20 cellular contexts compared by ENCODE assay signal in the genomic region with DNA sequence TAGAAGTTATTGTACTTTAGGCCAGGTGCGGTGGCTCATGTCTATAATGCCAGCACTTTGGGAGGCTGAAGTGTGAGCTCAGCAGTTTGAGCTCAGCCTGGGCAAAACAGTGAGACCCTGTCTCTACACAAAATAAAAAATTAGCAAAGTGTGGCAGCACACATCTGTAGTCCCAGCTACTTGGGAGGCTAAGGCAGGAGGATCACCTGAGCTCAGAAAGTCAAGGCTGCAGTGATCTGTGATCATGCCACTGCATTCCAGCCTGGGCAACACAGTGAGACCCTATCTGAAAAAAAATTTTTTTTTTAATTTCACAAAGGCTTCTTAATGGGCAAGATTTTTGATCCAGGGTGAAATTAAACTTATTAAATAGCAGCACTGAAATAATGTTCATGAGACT.
DNase-seq lines count a peak whose midpoint lies in the region; ATAC-seq and TF ChIP-seq lines count a peak whose summit lies in the region.
"Had no signal": no experiment of that assay in that cellular context is flagged by ENCODE, and none has a peak within 500 bp of the region (broad histone marks: within the 10 kb centered on the region; RNA-seq: fewer than 3 reads in every experiment).

No MANE protein-coding gene starts in this region.

- H3K4me3 Mint-ChIP-seq in activated CD4-positive, alpha-beta T cell treated with anti-CD3 and anti-CD28 coated beads for 36 hours, result no peak overlapping the region
- peak overlapping the region in 3 of 8 donors; percentile 1 to 70 (median 42) for H3K4me3 Mint-ChIP-seq in CD4-positive, alpha-beta memory T cell
- H3K4me3 Mint-ChIP-seq in activated T-helper 1 cell treated with anti-CD3 and anti-CD28 coated beads, Interleukin-12 subunit alpha, Interleukin-12 subunit beta, Interleukin-2, Interleukin-4 antibody, amounts not matched to agents 30 ng/mL and 10 ng/mL and 1 ng/mL, durations not matched to agents 14 hours and 24 hours and 36 hours, result no peak overlapping the region
- peak overlapping the region in 4 of 10 donors; percentile 19 to 40 (median 28) for H3K4me3 Mint-ChIP-seq in naive thymus-derived CD4-positive, alpha-beta T cell

- ATAC-seq in activated CD4-positive, alpha-beta T cell treated with anti-CD3 and anti-CD28 coated beads for 36 hours, result no peak
- no peak for ATAC-seq in naive thymus-derived CD4-positive, alpha-beta T cell
- no peak for ATAC-seq in psoas muscle
- ATAC-seq: mucosa of descending colon had no signal

- WGBS in psoas muscle, 3 donors, result 97 to 100% (median 97%) methylated on average over 1 of the region's 1 CpG

- intact Hi-C loops in activated CD4-positive, alpha-beta T cell treated with anti-CD3 and anti-CD28 coated beads for 36 hours (cut with DNase I, micrococcal nuclease), result loop anchor here (1.0 to 2.0 kb wide), 4 partner anchors 34 to 76 kb away; no protein-coding TSS in a partner anchor
- intact Hi-C loops in CD4-positive, alpha-beta memory T cell (cut with micrococcal nuclease), result loop anchor here (1.0 to 2.0 kb wide), 3 partner anchors 16 to 91 kb away; no protein-coding TSS in a partner anchor
- intact Hi-C loops in activated T-helper 1 cell treated with anti-CD3 and anti-CD28 coated beads, Interleukin-12 subunit alpha, Interleukin-12 subunit beta, Interleukin-2, Interleukin-4 antibody, amounts not matched to agents 30 ng/mL and 10 ng/mL and 1 ng/mL, durations not matched to agents 14 hours and 24 hours and 36 hours (cut with micrococcal nuclease), result loop anchor here (1.0 to 5.0 kb wide), 5 partner anchors 22 to 149 kb away; no protein-coding TSS in a partner anchor
- intact Hi-C loops in naive thymus-derived CD4-positive, alpha-beta T cell (cut with micrococcal nuclease), result loop anchor here (1.0 to 2.0 kb wide), 9 partner anchors 8 to 192 kb away; a partner anchor contains a TSS
- intact Hi-C loops in psoas muscle (cut with DNase I), result no loop called here

- peaks cover 15% of the 10 kb centered on the region for H3K36me3 ChIP-seq in CD4-positive, alpha-beta memory T cell (ENCODE audit: insufficient read depth, low read length)
- H3K36me3 ChIP-seq in naive thymus-derived CD4-positive, alpha-beta T cell (ENCODE audit: control insufficient read depth in 2 of 3, insufficient read depth in 3 of 3, low read length in 3 of 3), result peaks cover 0 to 14% (median 9%) of the 10 kb centered on the region in 3 experiments
- peaks cover 4 to 12% of the 10 kb centered on the region in 2 donors for H3K36me3 ChIP-seq in psoas muscle (ENCODE audit: insufficient read depth in 1 of 2, low read depth in 1 of 2)
- H3K36me3 ChIP-seq: uterus had no signal

- no peaks in the 10 kb centered on the region for H3K27me3 ChIP-seq in CD4-positive, alpha-beta memory T cell (ENCODE audit: insufficient read depth, low read length)
- H3K27me3 ChIP-seq in naive thymus-derived CD4-positive, alpha-beta T cell (ENCODE audit: control insufficient read depth in 2 of 2, insufficient read depth in 2 of 2, low read length in 2 of 2), result no peaks in the 10 kb centered on the region
- H3K27me3 ChIP-seq in psoas muscle (ENCODE audit: insufficient read depth in 3 of 3, low read length in 2 of 3), result no peaks in the 10 kb centered on the region
- H3K27me3 ChIP-seq: ascending aorta, BE2C, dorsolateral prefrontal cortex, suprapubic skin, uterus had no signal

- POLR2A ChIA-PET in activated CD4-positive, alpha-beta T cell treated with anti-CD3 and anti-CD28 coated beads for 36 hours (lab: Charles Lee), result interaction anchor here (0.7 kb wide), 1 partner anchor 25 kb away, joined by 3 read pairs; no protein-coding TSS in a partner anchor
- POLR2A ChIA-PET in CD4-positive, alpha-beta memory T cell (lab: Charles Lee; ENCODE audit: partially characterized antibody), result interaction anchor here (0.6 to 4.6 kb wide), 17 partner anchors 10 to 193 kb away, joined by 3 to 53 read pairs (median 7); a partner anchor contains a TSS
- POLR2A ChIA-PET in naive thymus-derived CD4-positive, alpha-beta T cell (lab: Charles Lee), result interaction anchor here (0.7 to 1.5 kb wide), 11 partner anchors 13 to 103 kb away, joined by 3 to 8 read pairs (median 3); a partner anchor contains a TSS

- H3K4me1 Mint-ChIP-seq in activated CD4-positive, alpha-beta T cell treated with anti-CD3 and anti-CD28 coated beads for 36 hours, result peaks cover 61% of the 10 kb centered on the region
- H3K4me1 Mint-ChIP-seq in CD4-positive, alpha-beta memory T cell, result peaks cover 50 to 74% (median 64%) of the 10 kb centered on the region in 4 donors
- peaks cover 44% of the 10 kb centered on the region for H3K4me1 Mint-ChIP-seq in activated T-helper 1 cell treated with anti-CD3 and anti-CD28 coated beads, Interleukin-12 subunit alpha, Interleukin-12 subunit beta, Interleukin-2, Interleukin-4 antibody, amounts not matched to agents 30 ng/mL and 10 ng/mL and 1 ng/mL, durations not matched to agents 14 hours and 24 hours and 36 hours (ENCODE audit: low read depth)
- peaks cover 31 to 85% (median 74%) of the 10 kb centered on the region in 7 donors for H3K4me1 Mint-ChIP-seq in naive thymus-derived CD4-positive, alpha-beta T cell

- H3K4me1 ChIP-seq in CD4-positive, alpha-beta memory T cell (ENCODE audit: insufficient read depth, low read length), result peaks cover 78% of the 10 kb centered on the region
- peaks cover 37 to 40% of the 10 kb centered on the region in 2 donors for H3K4me1 ChIP-seq in naive thymus-derived CD4-positive, alpha-beta T cell (ENCODE audit: control insufficient read depth in 2 of 2, insufficient read depth in 2 of 2, low read length in 2 of 2)
- peaks cover 2% of the 10 kb centered on the region for H3K4me1 ChIP-seq in psoas muscle
- H3K4me1 ChIP-seq: ascending aorta, BE2C, uterus had no signal

- H3K9me3 ChIP-seq in CD4-positive, alpha-beta memory T cell (ENCODE audit: control insufficient read depth in 1 of 2, low read length in 2 of 2), result no peaks in the 10 kb centered on the region
- no peaks in the 10 kb centered on the region for H3K9me3 ChIP-seq in naive thymus-derived CD4-positive, alpha-beta T cell (ENCODE audit: control insufficient read depth in 2 of 3, low read length in 3 of 3)
- no peaks in the 10 kb centered on the region for H3K9me3 ChIP-seq in psoas muscle
- H3K9me3 ChIP-seq: ascending aorta, BE2C, mucosa of descending colon, suprapubic skin, uterus had no signal

- peak overlapping the region; percentile 44 for H3K27ac ChIP-seq in CD4-positive, alpha-beta memory T cell (ENCODE audit: low read depth, low read length)
- H3K27ac ChIP-seq in naive thymus-derived CD4-positive, alpha-beta T cell (ENCODE audit: low read depth, low read length), result peak overlapping the region; percentile 58
- no peak overlapping the region for H3K27ac ChIP-seq in psoas muscle
- H3K27ac ChIP-seq: ascending aorta, RWPE1, suprapubic skin, uterus had no signal

- CTCF ChIA-PET in activated CD4-positive, alpha-beta T cell treated with anti-CD3 and anti-CD28 coated beads for 36 hours (lab: Charles Lee), result interaction anchor here (1.1 to 2.9 kb wide), 4 partner anchors 10 to 25 kb away, joined by 3 to 13 read pairs (median 6); no protein-coding TSS in a partner anchor
- CTCF ChIA-PET in CD4-positive, alpha-beta memory T cell (lab: Charles Lee; ENCODE audit: partially characterized antibody), result interaction anchor here (0.7 to 2.8 kb wide), 13 partner anchors 12 to 193 kb away, joined by 3 to 19 read pairs (median 4); a partner anchor contains a TSS
- CTCF ChIA-PET in naive thymus-derived CD4-positive, alpha-beta T cell (lab: Charles Lee), result interaction anchor here (0.6 to 3.6 kb wide), 4 partner anchors 26 to 191 kb away, joined by 3 to 17 read pairs (median 9); a partner anchor contains a TSS

- no peaks in the 10 kb centered on the region for H3K27me3 Mint-ChIP-seq in activated CD4-positive, alpha-beta T cell treated with anti-CD3 and anti-CD28 coated beads for 36 hours
- no peaks in the 10 kb centered on the region for H3K27me3 Mint-ChIP-seq in CD4-positive, alpha-beta memory T cell
- H3K27me3 Mint-ChIP-seq in activated T-helper 1 cell treated with anti-CD3 and anti-CD28 coated beads, Interleukin-12 subunit alpha, Interleukin-12 subunit beta, Interleukin-2, Interleukin-4 antibody, amounts not matched to agents 30 ng/mL and 10 ng/mL and 1 ng/mL, durations not matched to agents 14 hours and 24 hours and 36 hours (ENCODE audit: insufficient read depth), result no peaks in the 10 kb centered on the region
- H3K27me3 Mint-ChIP-seq in naive thymus-derived CD4-positive, alpha-beta T cell, result no peaks in the 10 kb centered on the region

- H3K36me3 Mint-ChIP-seq in activated CD4-positive, alpha-beta T cell treated with anti-CD3 and anti-CD28 coated beads for 36 hours (ENCODE audit: low read depth), result peaks cover 37% of the 10 kb centered on the region
- H3K36me3 Mint-ChIP-seq in CD4-positive, alpha-beta memory T cell, result peaks cover 26 to 58% of the 10 kb centered on the region in 2 donors
- H3K36me3 Mint-ChIP-seq in activated T-helper 1 cell treated with anti-CD3 and anti-CD28 coated beads, Interleukin-12 subunit alpha, Interleukin-12 subunit beta, Interleukin-2, Interleukin-4 antibody, amounts not matched to agents 30 ng/mL and 10 ng/mL and 1 ng/mL, durations not matched to agents 14 hours and 24 hours and 36 hours (ENCODE audit: low read depth), result peaks cover 17% of the 10 kb centered on the region
- peaks cover 0 to 32% (median 12%) of the 10 kb centered on the region in 5 donors for H3K36me3 Mint-ChIP-seq in naive thymus-derived CD4-positive, alpha-beta T cell

- H3K4me3 ChIP-seq in CD4-positive, alpha-beta memory T cell (ENCODE audit: low read length in 2 of 2), result no peak overlapping the region
- no peak overlapping the region for H3K4me3 ChIP-seq in naive thymus-derived CD4-positive, alpha-beta T cell (ENCODE audit: low read length)
- H3K4me3 ChIP-seq in psoas muscle, result no peak overlapping the region
- H3K4me3 ChIP-seq: ascending aorta, dorsolateral prefrontal cortex, mucosa of descending colon, suprapubic skin, uterus had no signal

- DNase-seq in activated CD4-positive, alpha-beta T cell treated with anti-CD3 and anti-CD28 coated beads for 36 hours, result no peak
- DNase-seq in activated CD4-positive, alpha-beta T cell treated with anti-CD3 and anti-CD28 coated beads, Interleukin-2, amount 50 U/mL, for 48 hours, result no peak
- no peak for DNase-seq in CD4-positive, alpha-beta memory T cell
- no peak for DNase-seq in activated T-helper 1 cell treated with anti-CD3 and anti-CD28 coated beads, Interleukin-12 subunit alpha, Interleukin-12 subunit beta, Interleukin-2, Interleukin-4 antibody, amounts not matched to agents 30 ng/mL and 10 ng/mL and 1 ng/mL, durations not matched to agents 14 hours and 24 hours and 36 hours (ENCODE audit: low spot score)
- no peak for DNase-seq in naive thymus-derived CD4-positive, alpha-beta T cell
- DNase-seq in psoas muscle (no peak), NOMO-1 treated with dmso at 0.1 percent for 144 hours (lab: John Stamatoyannopoulos, UW; ENCODE audit: unreplicated experiment) (no peak), DMS153 treated with DMSO at 0.1 percent for 48 hours (lab: John Stamatoyannopoulos, UW; ENCODE audit: unreplicated experiment) (no peak)
- DNase-seq: activated CD8-positive, alpha-beta memory T cell treated with anti-CD3 and anti-CD28 coated beads for 24 hours; activated effector memory CD4-positive, alpha-beta T cell treated with Interleukin-2 at 50 U/mL for 16 hours; BE2C; central memory CD4-positive, alpha-beta T cell; dorsolateral prefrontal cortex; mucosa of descending colon; NCI-H1436; NCI-H524; uterus had no signal

- no peak for TF ChIP-seq CTCF in psoas muscle (IDR thresholded peaks at IDR 0.05)

- peak overlapping the region; percentile 19 for H3K27ac Mint-ChIP-seq in activated CD4-positive, alpha-beta T cell treated with anti-CD3 and anti-CD28 coated beads for 36 hours
- peak overlapping the region; percentile 54 to 92 (median 90) for H3K27ac Mint-ChIP-seq in CD4-positive, alpha-beta memory T cell
- peak overlapping the region; percentile 70 for H3K27ac Mint-ChIP-seq in activated T-helper 1 cell treated with anti-CD3 and anti-CD28 coated beads, Interleukin-12 subunit alpha, Interleukin-12 subunit beta, Interleukin-2, Interleukin-4 antibody, amounts not matched to agents 30 ng/mL and 10 ng/mL and 1 ng/mL, durations not matched to agents 14 hours and 24 hours and 36 hours
- H3K27ac Mint-ChIP-seq in naive thymus-derived CD4-positive, alpha-beta T cell, result peak overlapping the region in 8 of 9 donors; percentile 21 to 87 (median 80)

- no peaks in the 10 kb centered on the region for H3K9me3 Mint-ChIP-seq in activated CD4-positive, alpha-beta T cell treated with anti-CD3 and anti-CD28 coated beads for 36 hours (ENCODE audit: low read depth)
- H3K9me3 Mint-ChIP-seq in CD4-positive, alpha-beta memory T cell, result peaks cover 0 to 2% (median 0%) of the 10 kb centered on the region in 8 donors
- no peaks in the 10 kb centered on the region for H3K9me3 Mint-ChIP-seq in activated T-helper 1 cell treated with anti-CD3 and anti-CD28 coated beads, Interleukin-12 subunit alpha, Interleukin-12 subunit beta, Interleukin-2, Interleukin-4 antibody, amounts not matched to agents 30 ng/mL and 10 ng/mL and 1 ng/mL, durations not matched to agents 14 hours and 24 hours and 36 hours
- H3K9me3 Mint-ChIP-seq in naive thymus-derived CD4-positive, alpha-beta T cell, result no peaks in the 10 kb centered on the region

Comparison
In these comparisons a context has a peak if more than half of its experiments do, and no peak if none do; other contexts are left out.
1. H3K27ac Mint-ChIP-seq: peak in every context shown above with its lines; median percentile 90 in CD4-positive, alpha-beta memory T cell; 80 in naive thymus-derived CD4-positive, alpha-beta T cell; 70 in activated T-helper 1 cell treated with anti-CD3 and anti-CD28 coated beads, Interleukin-12 subunit alpha, Interleukin-12 subunit beta, Interleukin-2, Interleukin-4 antibody, amounts not matched to agents 30 ng/mL and 10 ng/mL and 1 ng/mL, durations not matched to agents 14 hours and 24 hours and 36 hours; 19 in activated CD4-positive, alpha-beta T cell treated with anti-CD3 and anti-CD28 coated beads for 36 hours.
2. intact Hi-C loops: an anchor here in activated CD4-positive, alpha-beta T cell treated with anti-CD3 and anti-CD28 coated beads for 36 hours (1.0 to 2.0 kb wide), CD4-positive, alpha-beta memory T cell (1.0 to 2.0 kb wide), activated T-helper 1 cell treated with anti-CD3 and anti-CD28 coated beads, Interleukin-12 subunit alpha, Interleukin-12 subunit beta, Interleukin-2, Interleukin-4 antibody, amounts not matched to agents 30 ng/mL and 10 ng/mL and 1 ng/mL, durations not matched to agents 14 hours and 24 hours and 36 hours (1.0 to 5.0 kb wide) and naive thymus-derived CD4-positive, alpha-beta T cell (1.0 to 2.0 kb wide); none called in psoas muscle.